ENCODE assay signal across 30 cellular contexts in genomic region chr17:44956998-44957981, GRCh38. TPM values are rescaled to one million over a fixed set of nuclear protein-coding genes. Genes with fewer than 3 reads are reported as not detected.
DNase-seq lines count a peak whose midpoint lies in the region; ATAC-seq, FAIRE-seq and TF ChIP-seq lines count a peak whose summit lies in the region.
"Had no signal": no experiment of that assay in that cellular context is flagged by ENCODE, and none has a peak within 500 bp of the region (broad histone marks: within the 10 kb centered on the region; RNA-seq: fewer than 3 reads in every experiment).

No MANE protein-coding gene starts in this region.

- FAIRE-seq in GM19239 (lab: Jason Lieb, UNC) = no peak
- FAIRE-seq: A204.1, astrocyte, islet of Langerhans had no signal

- TF ChIP-seq RAD21 in liver (IDR thresholded peaks at IDR 0.05) = no peak

- no peak overlapping the region for H3K27ac ChIP-seq in heart right ventricle
- no peak overlapping the region for H3K27ac ChIP-seq in liver (ENCODE audit: low read depth in 1 of 2, low read length in 2 of 2)
- H3K27ac ChIP-seq in psoas muscle = no peak overlapping the region
- H3K27ac ChIP-seq: tibial artery, VCaP had no signal

- H3K4me1 ChIP-seq in heart right ventricle = peaks cover 0 to 7% (median 0%) of the 10 kb centered on the region in 9 donors
- H3K4me1 ChIP-seq in liver (ENCODE audit: control insufficient read depth in 4 of 4, insufficient read depth in 4 of 4, low read length in 3 of 4) = peaks cover 0 to 4% (median 2%) of the 10 kb centered on the region in 4 donors
- H3K4me1 ChIP-seq in psoas muscle = no peaks in the 10 kb centered on the region

- peak; percentile 17 for DNase-seq in left ventricle myocardium superior
- DNase-seq in heart right ventricle = no peak
- DNase-seq in ecto neural progenitor cell (ENCODE audit: low spot score) = peak; percentile 46
- DNase-seq in psoas muscle = no peak
- no peak for DNase-seq in GM19239 (ENCODE audit: insufficient read length, low spot score)
- DNase-seq: activated CD4-positive, alpha-beta T cell treated with anti-CD3 and anti-CD28 coated beads, Interleukin-2, amount 10 ng/mL, durations not matched to agents 24 days and 14 days; activated gamma-delta T cell treated with Interleukin-2 at 50 U/mL for 16 hours; activated T-cell treated with anti-CD3 and anti-CD28 coated beads, Interleukin-2, amount 50 U/mL, for 4 hours; CD4-positive, alpha-beta memory T cell; central memory CD4-positive, alpha-beta T cell; dermis blood vessel endothelial cell; DMS53; H7; NCI-H1417; NCI-H2029 treated with DMSO at 0.1 percent for 48 hours; NCI-H526 treated with DMSO at 0.1 percent for 48 hours had no signal

- ATAC-seq in left ventricle myocardium superior (no peak), heart right ventricle (no peak), GM21381 (IDR thresholded peaks at IDR 0.05; ENCODE audit: unreplicated experiment) (no peak), HG03175 (IDR thresholded peaks at IDR 0.05; ENCODE audit: unreplicated experiment) (no peak), psoas muscle (no peak)
- ATAC-seq: activated T-cell treated with anti-CD3 and anti-CD28 coated beads, Interleukin-2, amount 50 U/mL, for 4 hours had no signal

- no peaks in the 10 kb centered on the region for H3K36me3 ChIP-seq in heart right ventricle
- H3K36me3 ChIP-seq in liver (ENCODE audit: control insufficient read depth in 4 of 4, insufficient read depth in 3 of 4, low read depth in 1 of 4, low read length in 3 of 4) = no peaks in the 10 kb centered on the region
- H3K36me3 ChIP-seq in psoas muscle (ENCODE audit: insufficient read depth in 1 of 2, low read depth in 1 of 2) = no peaks in the 10 kb centered on the region
- H3K36me3 ChIP-seq: tibial artery had no signal

- intact Hi-C loops in left ventricle myocardium superior (cut with micrococcal nuclease) = no loop called here
- intact Hi-C loops in heart right ventricle (cut with DNase I) = no loop called here
- intact Hi-C loops in psoas muscle (cut with DNase I) = loop anchor here in 1 of 2 donors (5.0 kb wide), 1 partner anchor 35 kb away; no protein-coding TSS in a partner anchor

- H3K9me3 ChIP-seq in heart right ventricle (no peaks in the 10 kb centered on the region), liver (ENCODE audit: control insufficient read depth in 4 of 4, low read length in 3 of 4) (no peaks in the 10 kb centered on the region), psoas muscle (no peaks in the 10 kb centered on the region)
- H3K9me3 ChIP-seq: tibial artery had no signal

- H3K4me3 ChIP-seq in heart right ventricle (no peak overlapping the region), liver (ENCODE audit: low read depth in 1 of 3, low read length in 3 of 3) (no peak overlapping the region), psoas muscle (no peak overlapping the region)
- H3K4me3 ChIP-seq: tibial artery had no signal

- H3K27me3 ChIP-seq in heart right ventricle = peaks cover 0 to 55% (median 31%) of the 10 kb centered on the region in 7 donors
- peaks cover 0 to 4% (median 1%) of the 10 kb centered on the region in 4 donors for H3K27me3 ChIP-seq in liver (ENCODE audit: control insufficient read depth in 4 of 4, insufficient read depth in 4 of 4, low read length in 3 of 4)
- H3K27me3 ChIP-seq in psoas muscle (ENCODE audit: insufficient read depth in 3 of 3, low read length in 2 of 3) = peaks cover 0 to 41% (median 11%) of the 10 kb centered on the region in 3 donors

- TF ChIP-seq CTCF in heart right ventricle (IDR thresholded peaks at IDR 0.05) (no peak), liver (IDR thresholded peaks at IDR 0.05; ENCODE audit: low read depth, low read length, missing input control) (no peak), psoas muscle (IDR thresholded peaks at IDR 0.05) (no peak)

- no peak overlapping the region for H3K9ac ChIP-seq in liver (ENCODE audit: low read depth in 1 of 2, low read length in 2 of 2)

- 71 to 72% methylated on average over 8 of the region's 8 CpGs for WGBS in heart right ventricle, 2 donors
- WGBS in liver = 67% methylated on average over 8 of the region's 8 CpGs
- WGBS in psoas muscle, 3 donors = 64 to 74% (median 68%) methylated on average over 8 of the region's 8 CpGs

TF ChIP-seq in liver, 16 proteins besides CTCF, POLR2A, EP300 and RAD21:
- TF ChIP-seq RXRA (IDR thresholded peaks at IDR 0.05) = peak in 1 of 2 donors; percentile 9
- no peak for TF ChIP-seq FOXA1 (IDR thresholded peaks at IDR 0.05)
- TF ChIP-seq HNF4A (conservative IDR thresholded peaks at IDR 0.05) = peak; percentile 4 to 9
- no peak for TF ChIP-seq GABPA (IDR thresholded peaks at IDR 0.05 in 1 of 2, conservative IDR thresholded peaks at IDR 0.05 in 1 of 2)
- TF ChIP-seq EGR1 (IDR thresholded peaks at IDR 0.05; ENCODE audit: low read depth in 2 of 2) = no peak
- TF ChIP-seq, protein P1, sequence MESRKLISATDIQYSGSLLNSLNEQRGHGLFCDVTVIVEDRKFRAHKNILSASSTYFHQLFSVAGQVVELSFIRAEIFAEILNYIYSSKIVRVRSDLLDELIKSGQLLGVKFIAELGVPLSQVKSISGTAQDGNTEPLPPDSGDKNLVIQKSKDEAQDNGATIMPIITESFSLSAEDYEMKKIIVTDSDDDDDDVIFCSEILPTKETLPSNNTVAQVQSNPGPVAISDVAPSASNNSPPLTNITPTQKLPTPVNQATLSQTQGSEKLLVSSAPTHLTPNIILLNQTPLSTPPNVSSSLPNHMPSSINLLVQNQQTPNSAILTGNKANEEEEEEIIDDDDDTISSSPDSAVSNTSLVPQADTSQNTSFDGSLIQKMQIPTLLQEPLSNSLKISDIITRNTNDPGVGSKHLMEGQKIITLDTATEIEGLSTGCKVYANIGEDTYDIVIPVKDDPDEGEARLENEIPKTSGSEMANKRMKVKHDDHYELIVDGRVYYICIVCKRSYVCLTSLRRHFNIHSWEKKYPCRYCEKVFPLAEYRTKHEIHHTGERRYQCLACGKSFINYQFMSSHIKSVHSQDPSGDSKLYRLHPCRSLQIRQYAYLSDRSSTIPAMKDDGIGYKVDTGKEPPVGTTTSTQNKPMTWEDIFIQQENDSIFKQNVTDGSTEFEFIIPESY (IDR thresholded peaks at IDR 0.05) = no peak
- TF ChIP-seq YY1 (IDR thresholded peaks at IDR 0.05) = no peak
- no peak for TF ChIP-seq JUND (IDR thresholded peaks at IDR 0.05)
- TF ChIP-seq, protein P2, sequence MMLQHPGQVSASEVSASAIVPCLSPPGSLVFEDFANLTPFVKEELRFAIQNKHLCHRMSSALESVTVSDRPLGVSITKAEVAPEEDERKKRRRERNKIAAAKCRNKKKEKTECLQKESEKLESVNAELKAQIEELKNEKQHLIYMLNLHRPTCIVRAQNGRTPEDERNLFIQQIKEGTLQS (IDR thresholded peaks at IDR 0.05) = no peak
- no peak for TF ChIP-seq NR2F2 (IDR thresholded peaks at IDR 0.05)
- TF ChIP-seq HNF4G (IDR thresholded peaks at IDR 0.05) = no peak
- TF ChIP-seq FOXA2 (IDR thresholded peaks at IDR 0.05) = no peak

RNA-seq across cellular contexts. Expression of gene KIF18B, which starts 9.7 kb away (rescaled TPM):
- total RNA-seq in left ventricle myocardium superior = 3.2 TPM
- total RNA-seq in heart right ventricle = 1 to 10 TPM in 3 of 10 donors, under 1 TPM in 6, not detected in 1; 0.11 to 4.3 (median 0.20) TPM
- under 1 TPM; 0.04 to 0.80 TPM for polyA plus RNA-seq in heart right ventricle
- total RNA-seq in liver = 10 to 100 TPM in 1 of 2 donors, under 1 TPM in 1; under 0.01 to 11.9 TPM
- polyA plus RNA-seq in liver = under 1 TPM; 0.10 to 0.87 TPM
- under 1 TPM in 3 of 4 donors, not detected in 1; 0.07 to 0.17 (median 0.11) TPM for total RNA-seq in psoas muscle
- under 1 TPM in 2 of 3 donors, not detected in 1; 0.01 to 0.03 TPM for polyA plus RNA-seq in psoas muscle
- total RNA-seq: CD4-positive, alpha-beta memory T cell had no signal
- polyA plus RNA-seq: CD4-positive, alpha-beta memory T cell had no signal

RNA-seq across cellular contexts. Expression of gene C1QL1, which starts 10.8 kb away (rescaled TPM):
- total RNA-seq in left ventricle myocardium superior (15.2 TPM), heart right ventricle (10 to 100 TPM in 2 of 10 donors, 1 to 10 TPM in 5, under 1 TPM in 3; 0.37 to 25.6 (median 1.1) TPM), liver (under 1 TPM; 0.17 to 0.23 TPM), psoas muscle (not detected)
- polyA plus RNA-seq in heart right ventricle (10 to 100 TPM in 1 of 2 donors, 1 to 10 TPM in 1; 2.2 to 12.7 TPM), liver (under 1 TPM in 1 of 2 donors, not detected in 1; 0.57 TPM), psoas muscle (under 1 TPM in 1 of 3 donors, not detected in 2; 0.05 TPM)
- total RNA-seq: activated T-cell treated with anti-CD3 and anti-CD28 coated beads, Interleukin-2, amount 50 U/mL, for 4 hours; astrocyte; CD4-positive, alpha-beta memory T cell; dermis blood vessel endothelial cell had no signal
- polyA plus RNA-seq: CD4-positive, alpha-beta memory T cell had no signal

RNA-seq across cellular contexts. Expression of gene GFAP, which starts 42.0 kb away (rescaled TPM):
- total RNA-seq in left ventricle myocardium superior = 4.2 TPM
- total RNA-seq in heart right ventricle = 1 to 10 TPM; 3.1 to 8.6 (median 7.4) TPM
- 1 to 10 TPM; 2.1 to 6.1 TPM for polyA plus RNA-seq in heart right ventricle
- total RNA-seq in liver = under 1 TPM; 0.33 to 0.42 TPM
- polyA plus RNA-seq in liver = under 1 TPM in 1 of 2 donors, not detected in 1; 0.24 TPM
- total RNA-seq in psoas muscle = under 1 TPM in 1 of 4 donors, not detected in 3; 0.54 TPM
- under 1 TPM; 0.11 to 0.52 (median 0.34) TPM for polyA plus RNA-seq in psoas muscle
- total RNA-seq: activated CD4-positive, alpha-beta T cell treated with anti-CD3 and anti-CD28 coated beads, Interleukin-2, amount 10 ng/mL, durations not matched to agents 24 days and 14 days; activated T-cell treated with anti-CD3 and anti-CD28 coated beads, Interleukin-2, amount 50 U/mL, for 4 hours; astrocyte; CD4-positive, alpha-beta memory T cell; G401; glomerular endothelial cell; lung microvascular endothelial cell; RPMI7951; T-helper 2 cell treated with Interferon-gamma antibody and Interleukin-4, amounts not matched to agents 100 ng/mL and 5 ng/mL, for 36 hours had no signal
- polyA plus RNA-seq: neural cell had no signal

RNA-seq across cellular contexts. Expression of gene EFTUD2, which starts 58.0 kb away (rescaled TPM):
- total RNA-seq in left ventricle myocardium superior (54.4 TPM), heart right ventricle (10 to 100 TPM; 52.3 to 78.2 (median 62.9) TPM), liver (10 to 100 TPM; 45.8 to 84.3 TPM), psoas muscle (100 to 1,000 TPM in 3 of 4 donors, 10 to 100 TPM in 1; 73.7 to 114 (median 103) TPM)
- polyA plus RNA-seq in heart right ventricle (10 to 100 TPM; 21.6 to 54.5 TPM), liver (10 to 100 TPM; 19.8 to 20.9 TPM), psoas muscle (100 to 1,000 TPM in 1 of 3 donors, 10 to 100 TPM in 2; 46.0 to 102 (median 78.7) TPM)

Comparison
In these comparisons a context has a peak if more than half of its experiments do, and no peak if none do; other contexts are left out.
1. DNase-seq: peak in left ventricle myocardium superior (single experiment) and ecto neural progenitor cell (single experiment); none in heart right ventricle (0 of 2), psoas muscle (0 of 2) and GM19239 (single experiment).